8 cellular contexts compared by ENCODE assay signal in genomic region chr16:89924298-89924924, GRCh38. TPM values are rescaled to one million over a fixed set of nuclear protein-coding genes. Genes with fewer than 3 reads are reported as not detected.
DNase-seq lines count a peak whose midpoint lies in the region; ATAC-seq, FAIRE-seq and TF ChIP-seq lines count a peak whose summit lies in the region.

No MANE protein-coding gene starts in this region.

- peak overlapping the region in 2 of 7 donors; percentile 29 to 54 for H3K27ac Mint-ChIP-seq in CD4-positive, alpha-beta memory T cell
- no peak overlapping the region for H3K27ac Mint-ChIP-seq in neural progenitor cell

- H3K4me1 ChIP-seq in CD4-positive, alpha-beta memory T cell (ENCODE audit: insufficient read depth, low read length): peaks cover 58% of the 10 kb centered on the region
- H3K4me1 ChIP-seq in neural progenitor cell: peaks cover 32% of the 10 kb centered on the region

- peak overlapping the region in 4 of 8 donors; percentile 22 to 76 (median 37) for H3K4me3 Mint-ChIP-seq in CD4-positive, alpha-beta memory T cell
- H3K4me3 Mint-ChIP-seq in neural progenitor cell: peak overlapping the region; percentile 87

- H3K27me3 Mint-ChIP-seq in CD4-positive, alpha-beta memory T cell: peaks cover 4 to 19% of the 10 kb centered on the region in 2 donors
- peaks cover 8% of the 10 kb centered on the region for H3K27me3 Mint-ChIP-seq in neural progenitor cell (ENCODE audit: insufficient read depth, low read depth)

- no peaks in the 10 kb centered on the region for H3K9me3 ChIP-seq in CD4-positive, alpha-beta memory T cell (ENCODE audit: control insufficient read depth in 1 of 2, low read length in 2 of 2)
- no peaks in the 10 kb centered on the region for H3K9me3 ChIP-seq in neural progenitor cell (ENCODE audit: low read depth)

- H3K27me3 ChIP-seq in CD4-positive, alpha-beta memory T cell (ENCODE audit: insufficient read depth, low read length): peaks cover 16% of the 10 kb centered on the region
- H3K27me3 ChIP-seq in neural progenitor cell: peaks cover 28% of the 10 kb centered on the region

- peak overlapping the region; percentile 92 for H3K4me2 ChIP-seq in neural progenitor cell

- no peak for ATAC-seq in HG03045 (IDR thresholded peaks at IDR 0.05; ENCODE audit: unreplicated experiment)
- no peak for ATAC-seq in HG02938 (IDR thresholded peaks at IDR 0.05; ENCODE audit: unreplicated experiment)

- CTCF ChIA-PET in CD4-positive, alpha-beta memory T cell (lab: Charles Lee; ENCODE audit: partially characterized antibody): interaction anchor here (2.1 kb wide), 1 partner anchor 14 kb away, joined by 7 read pairs; no protein-coding TSS in a partner anchor

- POLR2A ChIA-PET in CD4-positive, alpha-beta memory T cell (lab: Charles Lee; ENCODE audit: partially characterized antibody): interaction anchor here (1.4 kb wide), 1 partner anchor 16 kb away, joined by 3 read pairs; no protein-coding TSS in a partner anchor

- no peak overlapping the region for H3K9ac ChIP-seq in neural progenitor cell

- peaks cover 0 to 2% (median 0%) of the 10 kb centered on the region in 8 donors for H3K9me3 Mint-ChIP-seq in CD4-positive, alpha-beta memory T cell
- H3K9me3 Mint-ChIP-seq in neural progenitor cell: no peaks in the 10 kb centered on the region

- no peaks in the 10 kb centered on the region for H3K36me3 Mint-ChIP-seq in CD4-positive, alpha-beta memory T cell
- peaks cover 4% of the 10 kb centered on the region for H3K36me3 Mint-ChIP-seq in neural progenitor cell

- H3K4me3 ChIP-seq in CD4-positive, alpha-beta memory T cell (ENCODE audit: low read length in 2 of 2): no peak overlapping the region
- peak overlapping the region; percentile 68 for H3K4me3 ChIP-seq in neural progenitor cell

- H3K4me1 Mint-ChIP-seq in CD4-positive, alpha-beta memory T cell: peaks cover 15 to 34% (median 24%) of the 10 kb centered on the region in 4 donors
- peaks cover 22% of the 10 kb centered on the region for H3K4me1 Mint-ChIP-seq in neural progenitor cell

- no peak for FAIRE-seq in GM12892 (lab: Jason Lieb, UNC)

- no peak overlapping the region for H3K27ac ChIP-seq in CD4-positive, alpha-beta memory T cell (ENCODE audit: low read depth, low read length)
- H3K27ac ChIP-seq in neural progenitor cell: no peak overlapping the region

- H3F3A ChIP-seq in neural progenitor cell (ENCODE audit: low read depth): peaks cover 52% of the 10 kb centered on the region

- no peak overlapping the region for H2AFZ ChIP-seq in neural progenitor cell (replicated peaks)

- H3K79me2 ChIP-seq in neural progenitor cell (ENCODE audit: low read depth): peaks cover 17% of the 10 kb centered on the region

- peak in 4 of 5 donors; percentile 44 to 57 (median 46) for DNase-seq in CD4-positive, alpha-beta memory T cell
- DNase-seq in HT1080 (ENCODE audit: low read depth) (peak; percentile 58), SHP77 treated with DMSO at 0.1 percent for 48 hours (lab: John Stamatoyannopoulos, UW) (peak; percentile 19), neural progenitor cell (ENCODE audit: low spot score) (peak; percentile 94), GM12892 (ENCODE audit: insufficient read length) (no peak)
- peak; percentile 21 for DNase-seq in effector CD4-positive, alpha-beta T cell

- intact Hi-C loops in CD4-positive, alpha-beta memory T cell (cut with micrococcal nuclease): no loop called here

- no peak for TF ChIP-seq POLR2A in GM12892 (IDR thresholded peaks at IDR 0.05; ENCODE audit: low read depth, low read length)

- TF ChIP-seq CTCF in neural progenitor cell (IDR thresholded peaks at IDR 0.05): peak; percentile 4

- peaks cover 52% of the 10 kb centered on the region for H4K20me1 ChIP-seq in neural progenitor cell (ENCODE audit: low read depth)

- H3K36me3 ChIP-seq in CD4-positive, alpha-beta memory T cell (ENCODE audit: insufficient read depth, low read length): no peaks in the 10 kb centered on the region
- H3K36me3 ChIP-seq in neural progenitor cell: no peaks in the 10 kb centered on the region

RNA-seq across cellular contexts. Expression of gene TUBB3, which starts 1.3 kb away (rescaled TPM):
- total RNA-seq in CD4-positive, alpha-beta memory T cell: under 1 TPM in 1 of 2 experiments, not detected in 1; 0.73 TPM
- not detected for polyA plus RNA-seq in CD4-positive, alpha-beta memory T cell
- 426 and 456 TPM in 2 replicates for total RNA-seq in HT1080 (2014; rRNA removed; shearing (Covaris generic))
- 213 and 256 TPM in 2 replicates for polyA plus RNA-seq in HT1080 (2015; cell fraction: cytosol; rRNA removed)
- 189 and 193 TPM in 2 replicates for polyA plus RNA-seq in HT1080 (2015; cell fraction: nucleus; rRNA removed)
- 41.4 and 107 TPM in 2 replicates for total RNA-seq in neural progenitor cell (ENCODE audit: low replicate concordance)
- 0.38 TPM for polyA plus RNA-seq in GM12892 (2012; ENCODE audit: missing spikeins)

RNA-seq across cellular contexts. Expression of gene MC1R, which starts 5.7 kb away (rescaled TPM):
- 10 to 100 TPM; 12.6 to 13.5 TPM for total RNA-seq in CD4-positive, alpha-beta memory T cell
- polyA plus RNA-seq in CD4-positive, alpha-beta memory T cell: under 1 TPM in 1 of 2 donors, not detected in 1; 0.22 TPM
- 2.5 and 3.5 TPM in 2 replicates for total RNA-seq in HT1080 (2014; rRNA removed; shearing (Covaris generic))
- polyA plus RNA-seq in HT1080 (2015; cell fraction: cytosol; rRNA removed): 1.8 and 2.1 TPM in 2 replicates
- polyA plus RNA-seq in HT1080 (2015; cell fraction: nucleus; rRNA removed): 13.3 and 16.5 TPM in 2 replicates
- 1.7 and 5.5 TPM in 2 replicates for total RNA-seq in neural progenitor cell (ENCODE audit: low replicate concordance)
- polyA plus RNA-seq in GM12892 (2012; ENCODE audit: missing spikeins): 0.76 TPM

RNA-seq across cellular contexts. Expression of gene DEF8, which starts 24.1 kb away (rescaled TPM):
- total RNA-seq in CD4-positive, alpha-beta memory T cell: 10 to 100 TPM; 45.5 to 46.0 TPM
- polyA plus RNA-seq in CD4-positive, alpha-beta memory T cell: 10 to 100 TPM; 30.7 to 40.6 TPM
- 76.6 and 88.1 TPM in 2 replicates for total RNA-seq in HT1080 (2014; rRNA removed; shearing (Covaris generic))
- polyA plus RNA-seq in HT1080 (2015; cell fraction: cytosol; rRNA removed): 66.9 and 78.5 TPM in 2 replicates
- polyA plus RNA-seq in HT1080 (2015; cell fraction: nucleus; rRNA removed): 96.7 and 107 TPM in 2 replicates
- 55.1 and 101 TPM in 2 replicates for total RNA-seq in neural progenitor cell (ENCODE audit: low replicate concordance)
- 20.5 TPM for polyA plus RNA-seq in GM12892 (2012; ENCODE audit: missing spikeins)

RNA-seq across cellular contexts. Expression of gene TCF25, which starts 51.0 kb away (rescaled TPM):
- total RNA-seq in CD4-positive, alpha-beta memory T cell: 100 to 1,000 TPM; 283 to 308 TPM
- 100 to 1,000 TPM in 1 of 2 donors, 10 to 100 TPM in 1; 86.4 to 108 TPM for polyA plus RNA-seq in CD4-positive, alpha-beta memory T cell
- total RNA-seq in HT1080 (2014; rRNA removed; shearing (Covaris generic)): 106 and 117 TPM in 2 replicates
- polyA plus RNA-seq in HT1080 (2015; cell fraction: cytosol; rRNA removed): 67.6 and 71.5 TPM in 2 replicates
- 201 and 306 TPM in 2 replicates for polyA plus RNA-seq in HT1080 (2015; cell fraction: nucleus; rRNA removed)
- total RNA-seq in neural progenitor cell (ENCODE audit: low replicate concordance): 95.6 and 127 TPM in 2 replicates
- polyA plus RNA-seq in GM12892 (2012; ENCODE audit: missing spikeins): 91.9 TPM

Comparison
In these comparisons a context has a peak if more than half of its experiments do, and no peak if none do; other contexts are left out.
1. RNA of gene TUBB3, which starts 1.3 kb away (total RNA-seq): 426 to 456 TPM in HT1080 and 41.4 to 107 TPM in neural progenitor cell; 0.73 TPM in CD4-positive, alpha-beta memory T cell; every median in the first group is over 10 times any median in the second.